Comparison of ENCODE assay signal across 21 cellular contexts in genomic region chr2:118268268-118268667, GRCh38.
DNase-seq lines count a peak whose midpoint lies in the region; ATAC-seq and TF ChIP-seq lines count a peak whose summit lies in the region.
"Had no signal": no experiment of that assay in that cellular context is flagged by ENCODE, and none has a peak within 500 bp of the region (broad histone marks: within the 10 kb centered on the region; RNA-seq: fewer than 3 reads in every experiment).

No MANE protein-coding gene starts in this region.

- peak; percentile 54 for ATAC-seq in GM21576 (IDR thresholded peaks at IDR 0.05; ENCODE audit: unreplicated experiment)
- peak; percentile 43 for ATAC-seq in HG03432 (IDR thresholded peaks at IDR 0.05; ENCODE audit: unreplicated experiment)
- ATAC-seq in GM18873 (IDR thresholded peaks at IDR 0.05; ENCODE audit: low FRiP score, unreplicated experiment), result no peak
- ATAC-seq in HG03565 (IDR thresholded peaks at IDR 0.05; ENCODE audit: unreplicated experiment), result no peak
- no peak for ATAC-seq in HG03196 (IDR thresholded peaks at IDR 0.05; ENCODE audit: unreplicated experiment)
- ATAC-seq: A549, GM12878, HepG2 had no signal

- peak; percentile 19 for DNase-seq in GM12865 (ENCODE audit: low read depth)
- DNase-seq in ecto neural progenitor cell (ENCODE audit: low spot score), result peak; percentile 17
- no peak for DNase-seq in activated CD4-positive, alpha-beta T cell treated with anti-CD3 and anti-CD28 coated beads for 1 hour
- DNase-seq: AML-193; Calu3; CD4-positive, alpha-beta memory T cell; DMS79 treated with DMSO at 0.1 percent for 48 hours; GF-D8; GM23248; Karpas-422; KBM-7 had no signal

- TF ChIP-seq CTCF in GM12865 (IDR thresholded peaks at IDR 0.05; ENCODE audit: insufficient read depth, low read depth, low read length, missing control alignments), result no peak

- no peak overlapping the region for H3K4me3 ChIP-seq in GM12865 (ENCODE audit: low read depth, low read length)
- H3K4me3 ChIP-seq: A549, BLaER1, GM12878, GM23248, HAP-1 had no signal

Comparison
In these comparisons a context has a peak if more than half of its experiments do, and no peak if none do; other contexts are left out.
1. ATAC-seq: peak in GM21576 (single experiment) and HG03432 (single experiment); none in GM18873 (single experiment), HG03565 (single experiment) and HG03196 (single experiment).